In genomic region chr11:2691991-2692841, GRCh38 we compare ENCODE assay signal across 1 cellular context.
TF ChIP-seq lines count a peak whose summit lies in the region.

No MANE protein-coding gene starts in this region.

TF ChIP-seq in H1, 55 proteins besides CTCF, POLR2A, EP300 and RAD21 (continued from another document):
- TF ChIP-seq, protein P1, sequence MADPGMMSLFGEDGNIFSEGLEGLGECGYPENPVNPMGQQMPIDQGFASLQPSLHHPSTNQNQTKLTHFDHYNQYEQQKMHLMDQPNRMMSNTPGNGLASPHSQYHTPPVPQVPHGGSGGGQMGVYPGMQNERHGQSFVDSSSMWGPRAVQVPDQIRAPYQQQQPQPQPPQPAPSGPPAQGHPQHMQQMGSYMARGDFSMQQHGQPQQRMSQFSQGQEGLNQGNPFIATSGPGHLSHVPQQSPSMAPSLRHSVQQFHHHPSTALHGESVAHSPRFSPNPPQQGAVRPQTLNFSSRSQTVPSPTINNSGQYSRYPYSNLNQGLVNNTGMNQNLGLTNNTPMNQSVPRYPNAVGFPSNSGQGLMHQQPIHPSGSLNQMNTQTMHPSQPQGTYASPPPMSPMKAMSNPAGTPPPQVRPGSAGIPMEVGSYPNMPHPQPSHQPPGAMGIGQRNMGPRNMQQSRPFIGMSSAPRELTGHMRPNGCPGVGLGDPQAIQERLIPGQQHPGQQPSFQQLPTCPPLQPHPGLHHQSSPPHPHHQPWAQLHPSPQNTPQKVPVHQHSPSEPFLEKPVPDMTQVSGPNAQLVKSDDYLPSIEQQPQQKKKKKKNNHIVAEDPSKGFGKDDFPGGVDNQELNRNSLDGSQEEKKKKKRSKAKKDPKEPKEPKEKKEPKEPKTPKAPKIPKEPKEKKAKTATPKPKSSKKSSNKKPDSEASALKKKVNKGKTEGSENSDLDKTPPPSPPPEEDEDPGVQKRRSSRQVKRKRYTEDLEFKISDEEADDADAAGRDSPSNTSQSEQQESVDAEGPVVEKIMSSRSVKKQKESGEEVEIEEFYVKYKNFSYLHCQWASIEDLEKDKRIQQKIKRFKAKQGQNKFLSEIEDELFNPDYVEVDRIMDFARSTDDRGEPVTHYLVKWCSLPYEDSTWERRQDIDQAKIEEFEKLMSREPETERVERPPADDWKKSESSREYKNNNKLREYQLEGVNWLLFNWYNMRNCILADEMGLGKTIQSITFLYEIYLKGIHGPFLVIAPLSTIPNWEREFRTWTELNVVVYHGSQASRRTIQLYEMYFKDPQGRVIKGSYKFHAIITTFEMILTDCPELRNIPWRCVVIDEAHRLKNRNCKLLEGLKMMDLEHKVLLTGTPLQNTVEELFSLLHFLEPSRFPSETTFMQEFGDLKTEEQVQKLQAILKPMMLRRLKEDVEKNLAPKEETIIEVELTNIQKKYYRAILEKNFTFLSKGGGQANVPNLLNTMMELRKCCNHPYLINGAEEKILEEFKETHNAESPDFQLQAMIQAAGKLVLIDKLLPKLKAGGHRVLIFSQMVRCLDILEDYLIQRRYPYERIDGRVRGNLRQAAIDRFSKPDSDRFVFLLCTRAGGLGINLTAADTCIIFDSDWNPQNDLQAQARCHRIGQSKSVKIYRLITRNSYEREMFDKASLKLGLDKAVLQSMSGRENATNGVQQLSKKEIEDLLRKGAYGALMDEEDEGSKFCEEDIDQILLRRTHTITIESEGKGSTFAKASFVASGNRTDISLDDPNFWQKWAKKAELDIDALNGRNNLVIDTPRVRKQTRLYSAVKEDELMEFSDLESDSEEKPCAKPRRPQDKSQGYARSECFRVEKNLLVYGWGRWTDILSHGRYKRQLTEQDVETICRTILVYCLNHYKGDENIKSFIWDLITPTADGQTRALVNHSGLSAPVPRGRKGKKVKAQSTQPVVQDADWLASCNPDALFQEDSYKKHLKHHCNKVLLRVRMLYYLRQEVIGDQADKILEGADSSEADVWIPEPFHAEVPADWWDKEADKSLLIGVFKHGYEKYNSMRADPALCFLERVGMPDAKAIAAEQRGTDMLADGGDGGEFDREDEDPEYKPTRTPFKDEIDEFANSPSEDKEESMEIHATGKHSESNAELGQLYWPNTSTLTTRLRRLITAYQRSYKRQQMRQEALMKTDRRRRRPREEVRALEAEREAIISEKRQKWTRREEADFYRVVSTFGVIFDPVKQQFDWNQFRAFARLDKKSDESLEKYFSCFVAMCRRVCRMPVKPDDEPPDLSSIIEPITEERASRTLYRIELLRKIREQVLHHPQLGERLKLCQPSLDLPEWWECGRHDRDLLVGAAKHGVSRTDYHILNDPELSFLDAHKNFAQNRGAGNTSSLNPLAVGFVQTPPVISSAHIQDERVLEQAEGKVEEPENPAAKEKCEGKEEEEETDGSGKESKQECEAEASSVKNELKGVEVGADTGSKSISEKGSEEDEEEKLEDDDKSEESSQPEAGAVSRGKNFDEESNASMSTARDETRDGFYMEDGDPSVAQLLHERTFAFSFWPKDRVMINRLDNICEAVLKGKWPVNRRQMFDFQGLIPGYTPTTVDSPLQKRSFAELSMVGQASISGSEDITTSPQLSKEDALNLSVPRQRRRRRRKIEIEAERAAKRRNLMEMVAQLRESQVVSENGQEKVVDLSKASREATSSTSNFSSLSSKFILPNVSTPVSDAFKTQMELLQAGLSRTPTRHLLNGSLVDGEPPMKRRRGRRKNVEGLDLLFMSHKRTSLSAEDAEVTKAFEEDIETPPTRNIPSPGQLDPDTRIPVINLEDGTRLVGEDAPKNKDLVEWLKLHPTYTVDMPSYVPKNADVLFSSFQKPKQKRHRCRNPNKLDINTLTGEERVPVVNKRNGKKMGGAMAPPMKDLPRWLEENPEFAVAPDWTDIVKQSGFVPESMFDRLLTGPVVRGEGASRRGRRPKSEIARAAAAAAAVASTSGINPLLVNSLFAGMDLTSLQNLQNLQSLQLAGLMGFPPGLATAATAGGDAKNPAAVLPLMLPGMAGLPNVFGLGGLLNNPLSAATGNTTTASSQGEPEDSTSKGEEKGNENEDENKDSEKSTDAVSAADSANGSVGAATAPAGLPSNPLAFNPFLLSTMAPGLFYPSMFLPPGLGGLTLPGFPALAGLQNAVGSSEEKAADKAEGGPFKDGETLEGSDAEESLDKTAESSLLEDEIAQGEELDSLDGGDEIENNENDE (IDR thresholded peaks at IDR 0.05; ENCODE audit: insufficient replicate concordance, low read length): no peak
- TF ChIP-seq CEBPB (IDR thresholded peaks at IDR 0.05; ENCODE audit: low read depth, low read length) (peak; percentile 93), NANOG (IDR thresholded peaks at IDR 0.05; ENCODE audit: insufficient read depth, low read depth, low read length, poor library complexity, severe bottlenecking) (no peak), MAFK (IDR thresholded peaks at IDR 0.05; ENCODE audit: low read depth, low read length) (no peak), ATF2 (IDR thresholded peaks at IDR 0.05; ENCODE audit: low read length) (0 out of 2 replicates have a peak, but pooled peaks have one; percentile 44), POLR2AphosphoS5 (IDR thresholded peaks at IDR 0.05; ENCODE audit: low read depth, low read length) (no peak), SP4 (IDR thresholded peaks at IDR 0.05; ENCODE audit: low read length) (no peak), BCL11A (IDR thresholded peaks at IDR 0.05; ENCODE audit: low read depth in 2 of 2, low read length in 2 of 2) (no peak), TBP (IDR thresholded peaks at IDR 0.05; ENCODE audit: low read depth, low read length) (no peak), USF2 (IDR thresholded peaks at IDR 0.05; ENCODE audit: low read length) (no peak), GABPA (IDR thresholded peaks at IDR 0.05; ENCODE audit: borderline replicate concordance, insufficient read depth, low read length) (no peak), CBX8 (IDR thresholded peaks at IDR 0.05; ENCODE audit: borderline replicate concordance, low read depth, low read length) (no peak), ATF3 (IDR thresholded peaks at IDR 0.05; ENCODE audit: insufficient read depth, low read depth, low read length) (no peak), BACH1 (IDR thresholded peaks at IDR 0.05; ENCODE audit: low read length) (no peak), TEAD4 (IDR thresholded peaks at IDR 0.05; ENCODE audit: low read depth, low read length) (no peak), GTF2F1 (IDR thresholded peaks at IDR 0.05; ENCODE audit: borderline replicate concordance, low read depth, low read length) (no peak), TAF7 (optimal IDR thresholded peaks at IDR 0.05; ENCODE audit: borderline replicate concordance, low read depth, low read length) (no peak)
